14 cellular contexts compared by ENCODE assay signal in genomic region chr11:92492372-92492771, GRCh38.
A peak's percentile ranks its signal among the peaks of the same experiment; 100 is the strongest.
DNase-seq lines count a peak whose midpoint lies in the region; ATAC-seq and TF ChIP-seq lines count a peak whose summit lies in the region.
"Had no signal": no experiment of that assay in that cellular context is flagged by ENCODE, and none has a peak within 500 bp of the region (broad histone marks: within the 10 kb centered on the region; RNA-seq: fewer than 3 reads in every experiment).

No MANE protein-coding gene starts in this region.

- H3K27me3 ChIP-seq in BE2C = no peaks in the 10 kb centered on the region
- H3K27me3 ChIP-seq: BLaER1 treated with 17β-estradiol and CSF1 and Interleukin-3, amounts not matched to agents 10 nM and 100 nM had no signal

- no peaks in the 10 kb centered on the region; the same call in 1 of the 2 replicates for H3K4me1 ChIP-seq in BE2C
- H3K4me1 ChIP-seq: BLaER1 treated with 17β-estradiol and CSF1 and Interleukin-3, amounts not matched to agents 10 nM and 100 nM; Caco-2 had no signal

- TF ChIP-seq CTCF in BE2C (IDR thresholded peaks at IDR 0.05; ENCODE audit: low read depth, low read length) = no peak

- ATAC-seq in SK-N-SH treated with all-trans-retinoic acid at 6 μM for 48 hours = no peak; the same call in 2 of the 3 replicates
- ATAC-seq: CD8-positive, alpha-beta T cell had no signal

- DNase-seq in BE2C = peak; percentile 43
- peak; percentile 78 for DNase-seq in SK-N-DZ (ENCODE audit: low spot score)
- DNase-seq in activated CD4-positive, alpha-beta T cell treated with anti-CD3 and anti-CD28 coated beads for 48 hours = no peak
- DNase-seq in GOT3 (lab: John Stamatoyannopoulos, UW) = no peak
- DNase-seq: 8988T; ACHN; Caco-2; Calu3; CD4-positive, alpha-beta T cell; CD8-positive, alpha-beta T cell; DMS79 treated with DMSO at 0.1 percent for 48 hours; GF-D8 had no signal

- no peaks in the 10 kb centered on the region for H3K36me3 ChIP-seq in BE2C
- H3K36me3 ChIP-seq: BLaER1 treated with 17β-estradiol and CSF1 and Interleukin-3, amounts not matched to agents 10 nM and 100 nM had no signal

- H3K9me3 ChIP-seq in BE2C = no peaks in the 10 kb centered on the region
- H3K9me3 ChIP-seq: BLaER1 treated with 17β-estradiol and CSF1 and Interleukin-3, amounts not matched to agents 10 nM and 100 nM; Caco-2 had no signal

- no peak overlapping the region for H3K4me3 ChIP-seq in BE2C (ENCODE audit: low read depth, low read length)
- H3K4me3 ChIP-seq: BLaER1 treated with 17β-estradiol and CSF1 and Interleukin-3, amounts not matched to agents 10 nM and 100 nM had no signal

TF ChIP-seq in SK-N-SH treated with all-trans-retinoic acid at 6 μM for 48 hours, 23 proteins besides CTCF, POLR2A, EP300 and RAD21:
- TF ChIP-seq ZFP30 (CRISPR knock-in tag; IDR thresholded peaks at IDR 0.05) = no peak
- TF ChIP-seq ZNF565 (CRISPR knock-in tag; conservative IDR thresholded peaks at IDR 0.05; ENCODE audit: low read depth) = 0 out of 2 replicates have a peak, but pooled peaks have one; percentile 54
- TF ChIP-seq TOX (CRISPR knock-in tag; IDR thresholded peaks at IDR 0.05; ENCODE audit: borderline replicate concordance) = no peak
- 0 out of 2 replicates have a peak, but pooled peaks have one; percentile 55 for TF ChIP-seq CSRNP3 (CRISPR knock-in tag; IDR thresholded peaks at IDR 0.05)
- TF ChIP-seq RARB (CRISPR knock-in tag; IDR thresholded peaks at IDR 0.05) = no peak
- TF ChIP-seq POU6F1 (CRISPR knock-in tag; IDR thresholded peaks at IDR 0.05; ENCODE audit: borderline replicate concordance, low read depth) = no peak
- no peak for TF ChIP-seq PATZ1 (CRISPR knock-in tag; IDR thresholded peaks at IDR 0.05; ENCODE audit: borderline replicate concordance)
- TF ChIP-seq TCF4 (CRISPR knock-in tag; IDR thresholded peaks at IDR 0.05; ENCODE audit: borderline replicate concordance) = peak; percentile 100
- no peak for TF ChIP-seq CREB5 (CRISPR knock-in tag; IDR thresholded peaks at IDR 0.05; ENCODE audit: low read depth)
- no peak for TF ChIP-seq CSDC2 (CRISPR knock-in tag; IDR thresholded peaks at IDR 0.05)
- peak; percentile 92 for TF ChIP-seq TSHZ2 (CRISPR knock-in tag; IDR thresholded peaks at IDR 0.05)
- TF ChIP-seq OSR1 (CRISPR knock-in tag; IDR thresholded peaks at IDR 0.05) = no peak
- peak; percentile 92 for TF ChIP-seq ZNF8 (CRISPR knock-in tag; IDR thresholded peaks at IDR 0.05)
- no peak for TF ChIP-seq PPARA (CRISPR knock-in tag; IDR thresholded peaks at IDR 0.05; ENCODE audit: borderline replicate concordance)
- TF ChIP-seq ARNTL (CRISPR knock-in tag; IDR thresholded peaks at IDR 0.05; ENCODE audit: borderline replicate concordance, low read depth) = no peak
- TF ChIP-seq ZC3H10 (CRISPR knock-in tag; IDR thresholded peaks at IDR 0.05) = no peak
- TF ChIP-seq SNAI2 (CRISPR knock-in tag; IDR thresholded peaks at IDR 0.05) = peak; percentile 71; the same call in 1 of the 2 replicates
- peak; percentile 49; the same call in 1 of the 2 replicates for TF ChIP-seq ISL1 (CRISPR knock-in tag; IDR thresholded peaks at IDR 0.05)
- no peak for TF ChIP-seq GLIS3 (CRISPR knock-in tag; IDR thresholded peaks at IDR 0.05)
- no peak for TF ChIP-seq ZFP3 (CRISPR knock-in tag; IDR thresholded peaks at IDR 0.05)
- TF ChIP-seq ESRRG (CRISPR knock-in tag; IDR thresholded peaks at IDR 0.05) = 0 out of 2 replicates have a peak, but pooled peaks have one; percentile 9
- TF ChIP-seq BACH2 (CRISPR knock-in tag; IDR thresholded peaks at IDR 0.05; ENCODE audit: borderline replicate concordance) = peak; percentile 67; the same call in 1 of the 2 replicates
- TF ChIP-seq ZNF70 (CRISPR knock-in tag; IDR thresholded peaks at IDR 0.05) = no peak
TF ChIP-seq in SK-N-SH treated with all-trans-retinoic acid at 6 μM for 48 hours: peak in this region for 9.

Comparison
In these comparisons a context has a peak if more than half of its experiments do, and no peak if none do; other contexts are left out.
1. DNase-seq: peak in BE2C (single experiment) and SK-N-DZ (single experiment); none in activated CD4-positive, alpha-beta T cell treated with anti-CD3 and anti-CD28 coated beads for 48 hours (single experiment) and GOT3 (single experiment).